2 cellular contexts compared by ENCODE assay signal in genomic region chr1:180168786-180169640, GRCh38.
A peak's percentile ranks its signal among the peaks of the same experiment; 100 is the strongest.
TF ChIP-seq lines count a peak whose summit lies in the region.

No MANE protein-coding gene starts in this region.

TF ChIP-seq in K562, 482 proteins besides CTCF, POLR2A, EP300 and RAD21 (continued from another document and continues in another):
- TF ChIP-seq, protein P1, sequence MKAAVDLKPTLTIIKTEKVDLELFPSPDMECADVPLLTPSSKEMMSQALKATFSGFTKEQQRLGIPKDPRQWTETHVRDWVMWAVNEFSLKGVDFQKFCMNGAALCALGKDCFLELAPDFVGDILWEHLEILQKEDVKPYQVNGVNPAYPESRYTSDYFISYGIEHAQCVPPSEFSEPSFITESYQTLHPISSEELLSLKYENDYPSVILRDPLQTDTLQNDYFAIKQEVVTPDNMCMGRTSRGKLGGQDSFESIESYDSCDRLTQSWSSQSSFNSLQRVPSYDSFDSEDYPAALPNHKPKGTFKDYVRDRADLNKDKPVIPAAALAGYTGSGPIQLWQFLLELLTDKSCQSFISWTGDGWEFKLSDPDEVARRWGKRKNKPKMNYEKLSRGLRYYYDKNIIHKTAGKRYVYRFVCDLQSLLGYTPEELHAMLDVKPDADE (conservative IDR thresholded peaks at IDR 0.05; ENCODE audit: control insufficient read depth, low read depth, low read length), result 0 out of 2 replicates have a peak, but pooled peaks have one; percentile 15
- TF ChIP-seq SIX5 (IDR thresholded peaks at IDR 0.05; ENCODE audit: borderline replicate concordance in 1 of 2, insufficient read depth in 1 of 2, low read depth in 1 of 2, low read length in 2 of 2) (no peak), NFIC (IDR thresholded peaks at IDR 0.05) (0 out of 2 replicates have a peak, but pooled peaks have one; percentile 24), RCOR1 (IDR thresholded peaks at IDR 0.05; ENCODE audit: borderline replicate concordance in 1 of 2, low read depth in 2 of 2, low read length in 2 of 2) (peak in 1 of 2 experiments; percentile 70; a peak in 1 of 4 replicates), ARID1B (IDR thresholded peaks at IDR 0.05) (peak; percentile 38; the same call in 1 of the 2 replicates), ZNF766 (CRISPR knock-in tag; conservative IDR thresholded peaks at IDR 0.05) (0 out of 2 replicates have a peak, but pooled peaks have one; percentile 10), POLR2G (IDR thresholded peaks at IDR 0.05; ENCODE audit: low read depth, low read length) (0 out of 2 replicates have a peak, but pooled peaks have one; percentile 7), STAG1 (CRISPR knock-in tag; IDR thresholded peaks at IDR 0.05; ENCODE audit: borderline replicate concordance) (0 out of 2 replicates have a peak, but pooled peaks have one; percentile 14), FOXA3 (CRISPR knock-in tag; conservative IDR thresholded peaks at IDR 0.05 in 1 of 2, IDR thresholded peaks at IDR 0.05 in 1 of 2) (peak in 1 of 2 experiments; percentile 53; a peak in 1 of 4 replicates), FOXJ2 (tag; IDR thresholded peaks at IDR 0.05) (peak; percentile 87), CEBPG (CRISPR knock-in tag; IDR thresholded peaks at IDR 0.05) (no peak), CEBPG (tag; conservative IDR thresholded peaks at IDR 0.05 in 1 of 2, IDR thresholded peaks at IDR 0.05 in 1 of 2) (no peak), TFAP4 (CRISPR knock-in tag; IDR thresholded peaks at IDR 0.05; ENCODE audit: borderline replicate concordance) (peak; percentile 34; the same call in 1 of the 2 replicates), GABPB1 (CRISPR knock-in tag; IDR thresholded peaks at IDR 0.05) (0 out of 2 replicates have a peak, but pooled peaks have one; percentile 33), SMAD2 (IDR thresholded peaks at IDR 0.05; ENCODE audit: low read depth, low read length) (no peak)
- TF ChIP-seq, protein P2, sequence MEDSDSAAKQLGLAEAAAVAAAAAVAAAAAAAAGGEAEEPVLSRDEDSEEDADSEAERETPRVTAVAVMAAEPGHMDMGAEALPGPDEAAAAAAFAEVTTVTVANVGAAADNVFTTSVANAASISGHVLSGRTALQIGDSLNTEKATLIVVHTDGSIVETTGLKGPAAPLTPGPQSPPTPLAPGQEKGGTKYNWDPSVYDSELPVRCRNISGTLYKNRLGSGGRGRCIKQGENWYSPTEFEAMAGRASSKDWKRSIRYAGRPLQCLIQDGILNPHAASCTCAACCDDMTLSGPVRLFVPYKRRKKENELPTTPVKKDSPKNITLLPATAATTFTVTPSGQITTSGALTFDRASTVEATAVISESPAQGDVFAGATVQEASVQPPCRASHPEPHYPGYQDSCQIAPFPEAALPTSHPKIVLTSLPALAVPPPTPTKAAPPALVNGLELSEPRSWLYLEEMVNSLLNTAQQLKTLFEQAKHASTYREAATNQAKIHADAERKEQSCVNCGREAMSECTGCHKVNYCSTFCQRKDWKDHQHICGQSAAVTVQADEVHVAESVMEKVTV (CRISPR knock-in tag; IDR thresholded peaks at IDR 0.05), result peak; percentile 38; the same call in 1 of the 2 replicates
- TF ChIP-seq, protein P3, sequence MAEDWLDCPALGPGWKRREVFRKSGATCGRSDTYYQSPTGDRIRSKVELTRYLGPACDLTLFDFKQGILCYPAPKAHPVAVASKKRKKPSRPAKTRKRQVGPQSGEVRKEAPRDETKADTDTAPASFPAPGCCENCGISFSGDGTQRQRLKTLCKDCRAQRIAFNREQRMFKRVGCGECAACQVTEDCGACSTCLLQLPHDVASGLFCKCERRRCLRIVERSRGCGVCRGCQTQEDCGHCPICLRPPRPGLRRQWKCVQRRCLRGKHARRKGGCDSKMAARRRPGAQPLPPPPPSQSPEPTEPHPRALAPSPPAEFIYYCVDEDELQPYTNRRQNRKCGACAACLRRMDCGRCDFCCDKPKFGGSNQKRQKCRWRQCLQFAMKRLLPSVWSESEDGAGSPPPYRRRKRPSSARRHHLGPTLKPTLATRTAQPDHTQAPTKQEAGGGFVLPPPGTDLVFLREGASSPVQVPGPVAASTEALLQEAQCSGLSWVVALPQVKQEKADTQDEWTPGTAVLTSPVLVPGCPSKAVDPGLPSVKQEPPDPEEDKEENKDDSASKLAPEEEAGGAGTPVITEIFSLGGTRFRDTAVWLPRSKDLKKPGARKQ (CRISPR knock-in tag; IDR thresholded peaks at IDR 0.05), result no peak
- TF ChIP-seq, protein P4, sequence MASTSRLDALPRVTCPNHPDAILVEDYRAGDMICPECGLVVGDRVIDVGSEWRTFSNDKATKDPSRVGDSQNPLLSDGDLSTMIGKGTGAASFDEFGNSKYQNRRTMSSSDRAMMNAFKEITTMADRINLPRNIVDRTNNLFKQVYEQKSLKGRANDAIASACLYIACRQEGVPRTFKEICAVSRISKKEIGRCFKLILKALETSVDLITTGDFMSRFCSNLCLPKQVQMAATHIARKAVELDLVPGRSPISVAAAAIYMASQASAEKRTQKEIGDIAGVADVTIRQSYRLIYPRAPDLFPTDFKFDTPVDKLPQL (IDR thresholded peaks at IDR 0.05; ENCODE audit: extremely low read depth, insufficient read length), result no peak
- TF ChIP-seq, protein P5, sequence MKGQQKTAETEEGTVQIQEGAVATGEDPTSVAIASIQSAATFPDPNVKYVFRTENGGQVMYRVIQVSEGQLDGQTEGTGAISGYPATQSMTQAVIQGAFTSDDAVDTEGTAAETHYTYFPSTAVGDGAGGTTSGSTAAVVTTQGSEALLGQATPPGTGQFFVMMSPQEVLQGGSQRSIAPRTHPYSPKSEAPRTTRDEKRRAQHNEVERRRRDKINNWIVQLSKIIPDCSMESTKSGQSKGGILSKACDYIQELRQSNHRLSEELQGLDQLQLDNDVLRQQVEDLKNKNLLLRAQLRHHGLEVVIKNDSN (CRISPR knock-in tag; IDR thresholded peaks at IDR 0.05), result peak; percentile 23; the same call in 1 of the 2 replicates

TF ChIP-seq in liver, 16 proteins besides CTCF, POLR2A, EP300 and RAD21 (continued from another document):
- TF ChIP-seq REST (IDR thresholded peaks at IDR 0.05) (no peak), ZBTB33 (IDR thresholded peaks at IDR 0.05) (no peak), EGR1 (IDR thresholded peaks at IDR 0.05; ENCODE audit: low read depth in 2 of 2) (no peak), FOXA1 (IDR thresholded peaks at IDR 0.05) (no peak), NR2F2 (IDR thresholded peaks at IDR 0.05) (no peak)
